ENCODE assay signal across 27 cellular contexts in genomic region chr1:147266381-147266780, GRCh38.
"Had no signal": no experiment of that assay in that cellular context is flagged by ENCODE, and none has a peak within 500 bp of the region (broad histone marks: within the 10 kb centered on the region; RNA-seq: fewer than 3 reads in every experiment).

No MANE protein-coding gene starts in this region.

- DNase-seq: activated B cell treated with CpG ODN at 0.5 μM for 24 hours; activated CD4-positive, alpha-beta T cell treated with anti-CD3 and anti-CD28 coated beads for 36 hours; activated CD4-positive, alpha-beta T cell treated with anti-CD3 and anti-CD28 coated beads, Interleukin-2, amount 50 U/mL, for 4 hours; activated CD8-positive, alpha-beta memory T cell treated with anti-CD3 and anti-CD28 coated beads, Interleukin-2, amount 50 U/mL, for 48 hours; activated gamma-delta T cell; activated naive CD4-positive, alpha-beta T cell treated with anti-CD3 and anti-CD28 coated beads, Interleukin-2, amount 50 U/mL, for 16 hours; activated naive CD8-positive, alpha-beta T cell treated with anti-CD3 and anti-CD28 coated beads, Interleukin-2, amount 50 U/mL, for 24 hours; activated T-cell treated with anti-CD3 and anti-CD28 coated beads, Interleukin-2, amount 50 U/mL, for 48 hours; body of pancreas; dermis blood vessel endothelial cell; effector memory CD4-positive, alpha-beta T cell; heart left ventricle; islet precursor cell; left colon; mesenchymal stem cell; mucosa of descending colon; nephron progenitor cell; retina; stimulated activated CD4-positive, alpha-beta T cell treated with anti-CD3 and anti-CD28 coated beads, Interleukin-2, amount 100 ng/mL, for 48 hours; stimulated activated CD8-positive, alpha-beta memory T cell treated with anti-CD3 and anti-CD28 coated beads, Interleukin-4, amount 100 ng/mL, for 48 hours; stimulated activated naive B cell treated with anti-CD40 and anti-IgM and Interleukin-4, amounts not matched to agents 10 μg/mL and 1 μg/mL and 100 μg/mL, for 72 hours; SW 1271; T-helper 17 cell; thyroid gland had no signal

- H3K27ac ChIP-seq: body of pancreas, cardiac muscle cell, heart left ventricle, thyroid gland had no signal

- H3K4me3 ChIP-seq: body of pancreas, cardiac muscle cell, heart left ventricle, mucosa of descending colon, thyroid gland had no signal

- ATAC-seq: activated CD4-positive, alpha-beta T cell treated with anti-CD3 and anti-CD28 coated beads for 36 hours; activated naive CD8-positive, alpha-beta T cell treated with anti-CD3 and anti-CD28 coated beads, Interleukin-2, amount 50 U/mL, for 24 hours; body of pancreas; esophagus mucosa; heart left ventricle; left colon; mucosa of descending colon; stimulated activated naive B cell treated with anti-CD40 and anti-IgM and Interleukin-4, amounts not matched to agents 10 μg/mL and 1 μg/mL and 100 μg/mL, for 72 hours; T-helper 17 cell had no signal

- H3K27me3 ChIP-seq: body of pancreas, cardiac muscle cell, heart left ventricle, thyroid gland had no signal

- H3K4me1 ChIP-seq: body of pancreas, heart left ventricle had no signal

- FAIRE-seq: endothelial cell of umbilical vein had no signal

- H3K9me3 ChIP-seq: body of pancreas, heart left ventricle, mucosa of descending colon, thyroid gland had no signal
